3 cellular contexts compared by ENCODE assay signal in genomic region chr1:18462517-18462916, GRCh38. TPM values are rescaled to one million over a fixed set of nuclear protein-coding genes. Genes with fewer than 3 reads are reported as not detected.
"Had no signal": no experiment of that assay in that cellular context is flagged by ENCODE, and none has a peak within 500 bp of the region (broad histone marks: within the 10 kb centered on the region; RNA-seq: fewer than 3 reads in every experiment).

No MANE protein-coding gene starts in this region.

RNA-seq across cellular contexts. Expression of gene KLHDC7A, which starts 18.2 kb away (rescaled TPM):
- total RNA-seq: LHCN-M2, MCF 10A, NCI-H460 had no signal
